8 cellular contexts compared by ENCODE assay signal in genomic region chr22:49936018-49936972, GRCh38. TPM values are rescaled to one million over a fixed set of nuclear protein-coding genes. Genes with fewer than 3 reads are reported as not detected.
DNase-seq lines count a peak whose midpoint lies in the region; ATAC-seq and TF ChIP-seq lines count a peak whose summit lies in the region.

No MANE protein-coding gene starts in this region.

- ATAC-seq in GM19043 (IDR thresholded peaks at IDR 0.05; ENCODE audit: low read depth, unreplicated experiment): peak; percentile 63
- peak; percentile 72 for ATAC-seq in HG03280 (IDR thresholded peaks at IDR 0.05; ENCODE audit: unreplicated experiment)
- peak; percentile 77 for ATAC-seq in esophagus mucosa
- peak; percentile 91 for ATAC-seq in stimulated activated effector memory CD8-positive, alpha-beta T cell treated with anti-CD3 and anti-CD28 coated beads, Interleukin-12 subunit alpha, Interleukin-12 subunit beta, amount 100 ng/mL, for 72 hours

- H3K4me1 ChIP-seq in muscle layer of duodenum (ENCODE audit: control insufficient read depth in 1 of 2, insufficient read depth in 2 of 2, low read length in 2 of 2): peaks cover 0 to 27% of the 10 kb centered on the region in 2 donors

- H3K4me1 Mint-ChIP-seq in stimulated activated effector memory CD8-positive, alpha-beta T cell treated with anti-CD3 and anti-CD28 coated beads, Interleukin-12 subunit alpha, Interleukin-12 subunit beta, amount 100 ng/mL, for 72 hours: peaks cover 33% of the 10 kb centered on the region

- H3K9me3 Mint-ChIP-seq in stimulated activated effector memory CD8-positive, alpha-beta T cell treated with anti-CD3 and anti-CD28 coated beads, Interleukin-12 subunit alpha, Interleukin-12 subunit beta, amount 100 ng/mL, for 72 hours: no peaks in the 10 kb centered on the region

- H3K36me3 ChIP-seq in muscle layer of duodenum (ENCODE audit: control insufficient read depth in 1 of 2, insufficient read depth in 2 of 2, low read length in 2 of 2): no peaks in the 10 kb centered on the region

- peak overlapping the region; percentile 68 for H3K4me3 Mint-ChIP-seq in stimulated activated effector memory CD8-positive, alpha-beta T cell treated with anti-CD3 and anti-CD28 coated beads, Interleukin-12 subunit alpha, Interleukin-12 subunit beta, amount 100 ng/mL, for 72 hours

- peak overlapping the region; percentile 67 for H3K27ac ChIP-seq in muscle layer of duodenum (ENCODE audit: low read length)

- H3K27ac Mint-ChIP-seq in stimulated activated effector memory CD8-positive, alpha-beta T cell treated with anti-CD3 and anti-CD28 coated beads, Interleukin-12 subunit alpha, Interleukin-12 subunit beta, amount 100 ng/mL, for 72 hours: peak overlapping the region; percentile 87

- peaks cover 8% of the 10 kb centered on the region for H3K36me3 Mint-ChIP-seq in stimulated activated effector memory CD8-positive, alpha-beta T cell treated with anti-CD3 and anti-CD28 coated beads, Interleukin-12 subunit alpha, Interleukin-12 subunit beta, amount 100 ng/mL, for 72 hours

- H3K4me3 ChIP-seq in AG10803 (ENCODE audit: low read length) (peak overlapping the region; percentile 34), muscle layer of duodenum (ENCODE audit: low read depth in 1 of 2, low read length in 2 of 2) (peak overlapping the region in 1 of 2 donors; percentile 50)

- no peak for TF ChIP-seq CTCF in AG10803 (conservative IDR thresholded peaks at IDR 0.05; ENCODE audit: low read length)

- no peaks in the 10 kb centered on the region for H3K9me3 ChIP-seq in muscle layer of duodenum (ENCODE audit: control insufficient read depth in 1 of 2, low read length in 2 of 2)

- DNase-seq in AG10803 (ENCODE audit: low read depth) (peak; percentile 70), NOMO-1 treated with DMSO at 0.1 percent for 48 hours (lab: John Stamatoyannopoulos, UW; ENCODE audit: unreplicated experiment) (peak; percentile 83), activated T-cell treated with anti-CD3 and anti-CD28 coated beads for 4 hours (peak; percentile 96)
- DNase-seq in stimulated activated effector memory CD8-positive, alpha-beta T cell treated with anti-CD3 and anti-CD28 coated beads, Interleukin-12 subunit alpha, Interleukin-12 subunit beta, amount 100 ng/mL, for 72 hours (ENCODE audit: low spot score in 2 of 2): peak; percentile 84 to 97

- no peaks in the 10 kb centered on the region for H3K27me3 ChIP-seq in muscle layer of duodenum (ENCODE audit: low read depth, low read length)

RNA-seq across cellular contexts. Expression of gene CRELD2, which starts 17.9 kb away (rescaled TPM):
- 25.5 TPM for total RNA-seq in esophagus mucosa

RNA-seq across cellular contexts. Expression of gene ALG12, which starts 18.1 kb away (rescaled TPM):
- 10.1 TPM for total RNA-seq in esophagus mucosa

RNA-seq across cellular contexts. Expression of gene PIM3, which starts 24.3 kb away (rescaled TPM):
- total RNA-seq in esophagus mucosa: 50.5 TPM
